Comparison of ENCODE assay signal across 8 cellular contexts in the genomic region with DNA sequence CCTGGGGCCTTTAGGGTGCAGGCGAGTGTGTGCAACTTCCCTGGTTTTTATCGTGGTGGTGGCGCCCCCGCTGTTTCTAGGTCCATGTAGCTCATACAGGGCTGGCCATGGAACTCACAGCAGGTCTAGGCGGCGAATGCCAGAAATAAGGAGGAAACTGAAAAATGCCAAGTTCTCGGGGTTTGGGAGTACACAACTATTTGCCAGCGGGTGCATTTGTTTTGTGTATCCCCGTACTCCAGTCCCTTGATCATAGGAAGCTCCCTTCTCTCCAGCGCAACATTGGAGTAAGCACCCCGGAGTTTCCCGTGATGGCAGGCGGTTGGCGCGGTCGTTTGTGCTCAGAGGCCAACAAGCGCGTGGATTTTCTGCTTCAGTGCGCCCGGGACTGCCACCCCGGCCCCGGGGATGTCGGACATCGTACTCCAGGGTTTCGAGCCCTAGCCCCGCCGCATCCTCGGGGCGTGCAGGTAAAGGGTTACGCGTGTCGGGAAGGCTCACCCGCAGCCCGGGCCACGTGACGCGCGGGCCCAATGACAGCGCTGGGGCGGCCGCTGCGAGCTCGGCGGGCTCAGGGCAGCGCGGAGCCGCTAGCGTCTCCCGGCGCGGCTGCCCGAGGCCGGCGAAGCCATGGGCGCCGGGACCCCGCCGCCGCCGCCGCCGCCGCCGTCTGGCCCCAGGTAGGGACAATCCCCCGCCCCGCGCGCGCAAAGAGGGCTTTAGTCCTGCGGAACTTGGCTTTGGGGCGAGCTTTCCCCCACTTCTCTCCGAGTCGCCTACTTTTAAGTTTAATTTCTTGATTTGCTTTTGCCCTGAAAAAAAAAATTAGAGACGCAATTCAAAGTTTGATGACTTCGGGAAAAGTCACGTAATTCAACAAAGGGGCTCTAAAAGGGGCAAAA.
DNase-seq lines count a peak whose midpoint lies in the region; ATAC-seq, FAIRE-seq and TF ChIP-seq lines count a peak whose summit lies in the region.

No MANE protein-coding gene starts in this region.

- TF ChIP-seq POLR2A in right lobe of liver (IDR thresholded peaks at IDR 0.05) (peak; percentile 58), H54 (IDR thresholded peaks at IDR 0.05; ENCODE audit: low read depth, low read length) (no peak)

- H3K4me3 ChIP-seq in MM.1S (ENCODE audit: low read length) (peak overlapping the region; percentile 64), right lobe of liver (peak overlapping the region; percentile 50 to 74 (median 56))

- H3K79me2 ChIP-seq in MM.1S (ENCODE audit: low read length): no peaks in the 10 kb centered on the region

- H3K4me1 ChIP-seq in MM.1S (ENCODE audit: low read length): no peaks in the 10 kb centered on the region
- peaks cover 0 to 14% (median 3%) of the 10 kb centered on the region in 4 donors for H3K4me1 ChIP-seq in right lobe of liver

- DNase-seq in EH (ENCODE audit: low read depth) (peak; percentile 2), MM.1S (peak; percentile 55), right lobe of liver (peak; percentile 83 to 88 (median 86)), H54 (ENCODE audit: insufficient read length, low spot score) (no peak)
- peak; percentile 85 for DNase-seq in activated CD4-positive, alpha-beta T cell treated with anti-CD3 and anti-CD28 coated beads, Interleukin-2, amount 10 ng/mL, durations not matched to agents 24 days and 14 days
- DNase-seq in stimulated activated CD4-positive, alpha-beta T cell treated with anti-CD3 and anti-CD28 coated beads, Interleukin-2, amount 100 ng/mL, for 48 hours: peak; percentile 27 to 52

- 0% methylated on average over 23 of the region's 76 CpGs for WGBS in right lobe of liver (ENCODE audit: insufficient coverage, low coverage, low lambda C conversion rate, missing lambda C conversion rate)

- no peaks in the 10 kb centered on the region for H3K36me3 ChIP-seq in MM.1S (replicated peaks; ENCODE audit: insufficient read depth, low read length)
- H3K36me3 ChIP-seq in right lobe of liver: no peaks in the 10 kb centered on the region

- peak overlapping the region; percentile 69 for H3K4me3 Mint-ChIP-seq in activated CD4-positive, alpha-beta T cell treated with anti-CD3 and anti-CD28 coated beads, Interleukin-2, amount 10 ng/mL, durations not matched to agents 24 days and 14 days
- peak overlapping the region; percentile 79 for H3K4me3 Mint-ChIP-seq in dendritic cell treated with granulocyte-macrophage colony-stimulating factor and Interleukin-4, amounts not matched to agents 40 ng/mL and 50 ng/mL, for 4 days

- H3K9ac ChIP-seq in MM.1S (ENCODE audit: low read length): no peak overlapping the region

- no peaks in the 10 kb centered on the region for H3K9me3 ChIP-seq in MM.1S (replicated peaks; ENCODE audit: insufficient read depth, low read length)
- H3K9me3 ChIP-seq in right lobe of liver: no peaks in the 10 kb centered on the region

- peak; percentile 73 for ATAC-seq in GM21825 (IDR thresholded peaks at IDR 0.05; ENCODE audit: unreplicated experiment)
- ATAC-seq in right lobe of liver: peak; percentile 82 to 93 (median 88)

- no peak overlapping the region for H3K27ac ChIP-seq in MM.1S (ENCODE audit: low read length)
- peak overlapping the region; percentile 28 to 90 (median 73) for H3K27ac ChIP-seq in right lobe of liver

- no peak overlapping the region for H3K27ac Mint-ChIP-seq in activated CD4-positive, alpha-beta T cell treated with anti-CD3 and anti-CD28 coated beads, Interleukin-2, amount 10 ng/mL, durations not matched to agents 24 days and 14 days
- H3K27ac Mint-ChIP-seq in dendritic cell treated with granulocyte-macrophage colony-stimulating factor and Interleukin-4, amounts not matched to agents 40 ng/mL and 50 ng/mL, for 4 days: no peak overlapping the region

- peaks cover 11% of the 10 kb centered on the region for H3K4me1 Mint-ChIP-seq in activated CD4-positive, alpha-beta T cell treated with anti-CD3 and anti-CD28 coated beads, Interleukin-2, amount 10 ng/mL, durations not matched to agents 24 days and 14 days
- H3K4me1 Mint-ChIP-seq in dendritic cell treated with granulocyte-macrophage colony-stimulating factor and Interleukin-4, amounts not matched to agents 40 ng/mL and 50 ng/mL, for 4 days (ENCODE audit: low read depth): peaks cover 6% of the 10 kb centered on the region

- no peak for TF ChIP-seq CTCF in MM.1S (IDR thresholded peaks at IDR 0.05; ENCODE audit: low read length)
- TF ChIP-seq CTCF in right lobe of liver (IDR thresholded peaks at IDR 0.05): no peak

- H3K4me2 ChIP-seq in MM.1S (ENCODE audit: low read depth, low read length): peak overlapping the region; percentile 69

- H3K36me3 Mint-ChIP-seq in activated CD4-positive, alpha-beta T cell treated with anti-CD3 and anti-CD28 coated beads, Interleukin-2, amount 10 ng/mL, durations not matched to agents 24 days and 14 days (ENCODE audit: low read depth): no peaks in the 10 kb centered on the region
- no peaks in the 10 kb centered on the region for H3K36me3 Mint-ChIP-seq in dendritic cell treated with granulocyte-macrophage colony-stimulating factor and Interleukin-4, amounts not matched to agents 40 ng/mL and 50 ng/mL, for 4 days (ENCODE audit: low read depth)

- peak overlapping the region; percentile 65 for H2AFZ ChIP-seq in MM.1S (ENCODE audit: low read length)

- intact Hi-C loops in activated CD4-positive, alpha-beta T cell treated with anti-CD3 and anti-CD28 coated beads, Interleukin-2, amount 10 ng/mL, durations not matched to agents 24 days and 14 days (cut with micrococcal nuclease): loop anchor here (1.0 to 10.0 kb wide), 4 partner anchors 113 to 581 kb away; no protein-coding TSS in a partner anchor
- intact Hi-C loops in dendritic cell treated with granulocyte-macrophage colony-stimulating factor and Interleukin-4, amounts not matched to agents 40 ng/mL and 50 ng/mL, for 4 days (cut with micrococcal nuclease): loop anchor here (2.0 to 5.0 kb wide), 2 partner anchors 113 to 339 kb away; no protein-coding TSS in a partner anchor
- intact Hi-C loops in right lobe of liver (cut with DNase I): loop anchor here in 1 of 2 donors (5.0 kb wide), 1 partner anchor 114 kb away; no protein-coding TSS in a partner anchor

- H3K9me3 Mint-ChIP-seq in activated CD4-positive, alpha-beta T cell treated with anti-CD3 and anti-CD28 coated beads, Interleukin-2, amount 10 ng/mL, durations not matched to agents 24 days and 14 days: no peaks in the 10 kb centered on the region
- H3K9me3 Mint-ChIP-seq in dendritic cell treated with granulocyte-macrophage colony-stimulating factor and Interleukin-4, amounts not matched to agents 40 ng/mL and 50 ng/mL, for 4 days: no peaks in the 10 kb centered on the region

- H4K20me1 ChIP-seq in MM.1S (ENCODE audit: insufficient read depth, low read length): no peaks in the 10 kb centered on the region

- peaks cover 59% of the 10 kb centered on the region for H3K27me3 Mint-ChIP-seq in activated CD4-positive, alpha-beta T cell treated with anti-CD3 and anti-CD28 coated beads, Interleukin-2, amount 10 ng/mL, durations not matched to agents 24 days and 14 days
- H3K27me3 Mint-ChIP-seq in dendritic cell treated with granulocyte-macrophage colony-stimulating factor and Interleukin-4, amounts not matched to agents 40 ng/mL and 50 ng/mL, for 4 days: peaks cover 60% of the 10 kb centered on the region

- H3K9me2 ChIP-seq in MM.1S (replicated peaks; ENCODE audit: insufficient read depth, low read length): no peaks in the 10 kb centered on the region

- FAIRE-seq in H54 (lab: Jason Lieb, UNC): no peak

- peaks cover 5% of the 10 kb centered on the region; the same call in 1 of the 2 replicates for H3F3A ChIP-seq in MM.1S (ENCODE audit: insufficient read depth, low read length)

- no peaks in the 10 kb centered on the region for H3K27me3 ChIP-seq in MM.1S (replicated peaks; ENCODE audit: insufficient read depth, low read length)
- no peaks in the 10 kb centered on the region for H3K27me3 ChIP-seq in right lobe of liver
